Comparison of ENCODE assay signal across 39 cellular contexts in the genomic region with DNA sequence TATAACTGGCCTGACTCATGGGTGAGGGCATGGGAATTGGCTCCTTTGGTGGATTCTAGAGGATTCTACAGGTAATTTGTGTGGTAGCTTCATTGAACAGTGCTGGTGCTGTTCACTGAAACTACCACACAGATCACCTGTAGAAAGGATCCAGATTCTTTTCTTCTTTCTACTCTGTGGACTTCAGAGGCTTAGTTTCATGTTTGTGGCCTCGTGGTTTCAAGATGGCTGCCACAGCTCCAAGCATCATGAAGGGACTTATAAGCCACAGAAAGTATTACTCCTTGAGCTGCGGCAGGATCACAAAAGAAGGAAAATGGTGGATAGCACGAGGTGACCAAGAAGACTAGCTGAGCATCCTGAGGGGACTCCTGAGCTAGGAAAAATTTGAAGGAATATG.
"Had no signal": no experiment of that assay in that cellular context is flagged by ENCODE, and none has a peak within 500 bp of the region (broad histone marks: within the 10 kb centered on the region; RNA-seq: fewer than 3 reads in every experiment).

No MANE protein-coding gene starts in this region.

- H3K27me3 Mint-ChIP-seq: activated naive CD4-positive, alpha-beta T cell treated with anti-CD3 and anti-CD28 coated beads, Interleukin-2, amount 10 ng/mL, durations not matched to agents 7 days and 5 days; activated naive CD8-positive, alpha-beta T cell treated with anti-CD3 and anti-CD28 coated beads for 36 hours; activated naive CD8-positive, alpha-beta T cell treated with anti-CD3 and anti-CD28 coated beads, Interleukin-2, amount 10 ng/mL, durations not matched to agents 7 days and 5 days; activated T-cell treated with anti-CD3 and anti-CD28 coated beads, Interleukin-2, amount 50 U/mL, for 24 hours had no signal

- H3K4me1 Mint-ChIP-seq: activated naive CD4-positive, alpha-beta T cell treated with anti-CD3 and anti-CD28 coated beads, Interleukin-2, amount 10 ng/mL, durations not matched to agents 7 days and 5 days; activated naive CD4-positive, alpha-beta T cell treated with anti-CD3 and anti-CD28 coated beads, Interleukin-2, amount 50 U/mL, for 24 hours; activated naive CD8-positive, alpha-beta T cell treated with anti-CD3 and anti-CD28 coated beads for 36 hours; activated naive CD8-positive, alpha-beta T cell treated with anti-CD3 and anti-CD28 coated beads, Interleukin-2, amount 10 ng/mL, durations not matched to agents 7 days and 5 days; activated naive CD8-positive, alpha-beta T cell treated with anti-CD3 and anti-CD28 coated beads, Interleukin-2, amount 50 U/mL, for 24 hours; activated T-helper 17 cell treated with anti-CD3 and anti-CD28 coated beads, Interleukin-2, amount 50 U/mL, for 72 hours; brain; central memory CD8-positive, alpha-beta T cell had no signal

- H3K27ac Mint-ChIP-seq: activated naive CD4-positive, alpha-beta T cell treated with anti-CD3 and anti-CD28 coated beads for 36 hours; activated naive CD4-positive, alpha-beta T cell treated with anti-CD3 and anti-CD28 coated beads, Interleukin-2, amount 10 ng/mL, durations not matched to agents 7 days and 5 days; activated naive CD4-positive, alpha-beta T cell treated with anti-CD3 and anti-CD28 coated beads, Interleukin-2, amount 50 U/mL, for 24 hours; activated naive CD4-positive, alpha-beta T cell treated with anti-CD3 and anti-CD28 coated beads, Interleukin-2, amount 50 U/mL, for 72 hours; activated naive CD8-positive, alpha-beta T cell; activated naive CD8-positive, alpha-beta T cell treated with anti-CD3 and anti-CD28 coated beads for 36 hours; activated naive CD8-positive, alpha-beta T cell treated with anti-CD3 and anti-CD28 coated beads, Interleukin-2, amount 10 ng/mL, durations not matched to agents 7 days and 5 days; activated naive CD8-positive, alpha-beta T cell treated with anti-CD3 and anti-CD28 coated beads, Interleukin-2, amount 50 U/mL, for 24 hours; activated T-cell treated with anti-CD3 and anti-CD28 coated beads, Interleukin-2, amount 50 U/mL, for 24 hours; activated T-helper 1 cell treated with anti-CD3 and anti-CD28 coated beads, Interleukin-12 subunit alpha, Interleukin-12 subunit beta, Interleukin-2, Interleukin-4 antibody, amounts not matched to agents 30 ng/mL and 10 ng/mL and 1 ng/mL, durations not matched to agents 14 hours and 24 hours and 36 hours; activated T-helper 17 cell treated with anti-CD3 and anti-CD28 coated beads, Interleukin-2, amount 50 U/mL, for 72 hours; activated T-helper 2 cell treated with anti-CD3 and anti-CD28 coated beads, Interferon-gamma antibody, Interleukin-2, Interleukin-4, amounts not matched to agents 10 μg/mL and 5 μg/mL and 100 μg/mL, durations not matched to agents 14 hours and 24 hours and 36 hours; brain had no signal

- H3K36me3 ChIP-seq: adrenal gland, ascending aorta, brain microvascular endothelial cell, breast epithelium, cardiac muscle cell had no signal

- ATAC-seq: activated naive CD4-positive, alpha-beta T cell treated with anti-CD3 and anti-CD28 coated beads, Interleukin-2, amount 50 U/mL, for 72 hours; activated naive CD8-positive, alpha-beta T cell treated with anti-CD3 and anti-CD28 coated beads, Interleukin-2, amount 50 U/mL, for 24 hours; activated T-cell treated with anti-CD3 and anti-CD28 coated beads, Interleukin-2, amount 50 U/mL, for 4 hours; activated T-helper 17 cell treated with anti-CD3 and anti-CD28 coated beads, Interleukin-2, amount 50 U/mL, for 72 hours; body of pancreas had no signal

- H3K9me3 Mint-ChIP-seq: activated naive CD4-positive, alpha-beta T cell treated with anti-CD3 and anti-CD28 coated beads, Interleukin-2, amount 10 ng/mL, durations not matched to agents 7 days and 5 days; activated naive CD8-positive, alpha-beta T cell treated with anti-CD3 and anti-CD28 coated beads, Interleukin-2, amount 10 ng/mL, durations not matched to agents 7 days and 5 days; activated T-cell treated with anti-CD3 and anti-CD28 coated beads, Interleukin-2, amount 50 U/mL, for 24 hours; activated T-helper 1 cell treated with anti-CD3 and anti-CD28 coated beads, Interleukin-12 subunit alpha, Interleukin-12 subunit beta, Interleukin-2, Interleukin-4 antibody, amounts not matched to agents 30 ng/mL and 10 ng/mL and 1 ng/mL, durations not matched to agents 14 hours and 24 hours and 36 hours had no signal

- FAIRE-seq: astrocyte, bronchial epithelial cell had no signal

- DNase-seq: activated effector memory CD4-positive, alpha-beta T cell treated with anti-CD3 and anti-CD28 coated beads, Interleukin-2, amount 50 U/mL, for 16 hours; activated effector memory CD4-positive, alpha-beta T cell treated with Interleukin-2 at 50 U/mL for 16 hours; activated gamma-delta T cell; activated gamma-delta T cell treated with Interleukin-2 at 50 U/mL for 16 hours; activated naive CD4-positive, alpha-beta T cell; activated naive CD4-positive, alpha-beta T cell treated with anti-CD3 and anti-CD28 coated beads for 36 hours; activated naive CD4-positive, alpha-beta T cell treated with anti-CD3 and anti-CD28 coated beads, Interleukin-2, amount 10 ng/mL, durations not matched to agents 7 days and 5 days; activated naive CD4-positive, alpha-beta T cell treated with anti-CD3 and anti-CD28 coated beads, Interleukin-2, amount 50 U/mL, for 16 hours; activated naive CD4-positive, alpha-beta T cell treated with Interleukin-2 at 50 U/mL for 16 hours; activated naive CD8-positive, alpha-beta T cell treated with anti-CD3 and anti-CD28 coated beads for 36 hours; activated naive CD8-positive, alpha-beta T cell treated with anti-CD3 and anti-CD28 coated beads, Interleukin-2, amount 10 ng/mL, durations not matched to agents 7 days and 5 days; activated naive CD8-positive, alpha-beta T cell treated with anti-CD3 and anti-CD28 coated beads, Interleukin-2, amount 50 U/mL, for 24 hours; activated T-cell treated with anti-CD3 and anti-CD28 coated beads, Interleukin-2, amount 50 U/mL, for 1 hour; activated T-cell treated with anti-CD3 and anti-CD28 coated beads, Interleukin-2, amount 50 U/mL, for 24 hours; activated T-cell treated with anti-CD3 and anti-CD28 coated beads, Interleukin-2, amount 50 U/mL, for 4 hours; activated T-cell treated with anti-CD3 and anti-CD28 coated beads, Interleukin-2, amount 50 U/mL, for 48 hours; adrenal gland; amniotic stem cell; amygdala; anterior cingulate cortex; aorta; body of pancreas; brain microvascular endothelial cell; caudate nucleus; central memory CD4-positive, alpha-beta T cell; cerebellar nuclear complex had no signal

- H3K27me3 ChIP-seq: adrenal gland, ascending aorta, body of pancreas, brain microvascular endothelial cell, breast epithelium, cardiac muscle cell had no signal

- H3K27ac ChIP-seq: adrenal gland, ascending aorta, body of pancreas, brain microvascular endothelial cell, breast epithelium, cardiac muscle cell had no signal

- H3K4me3 Mint-ChIP-seq: activated naive CD4-positive, alpha-beta T cell treated with anti-CD3 and anti-CD28 coated beads for 36 hours; activated naive CD4-positive, alpha-beta T cell treated with anti-CD3 and anti-CD28 coated beads, Interleukin-2, amount 10 ng/mL, durations not matched to agents 7 days and 5 days; activated naive CD4-positive, alpha-beta T cell treated with anti-CD3 and anti-CD28 coated beads, Interleukin-2, amount 50 U/mL, for 24 hours; activated naive CD8-positive, alpha-beta T cell; activated naive CD8-positive, alpha-beta T cell treated with anti-CD3 and anti-CD28 coated beads for 36 hours; activated naive CD8-positive, alpha-beta T cell treated with anti-CD3 and anti-CD28 coated beads, Interleukin-2, amount 10 ng/mL, durations not matched to agents 7 days and 5 days; activated naive CD8-positive, alpha-beta T cell treated with anti-CD3 and anti-CD28 coated beads, Interleukin-2, amount 50 U/mL, for 24 hours; activated T-cell treated with anti-CD3 and anti-CD28 coated beads, Interleukin-2, amount 50 U/mL, for 24 hours; activated T-cell treated with anti-CD3 and anti-CD28 coated beads, Interleukin-2, amount 50 U/mL, for 4 hours; activated T-helper 1 cell treated with anti-CD3 and anti-CD28 coated beads, Interleukin-12 subunit alpha, Interleukin-12 subunit beta, Interleukin-2, Interleukin-4 antibody, amounts not matched to agents 30 ng/mL and 10 ng/mL and 1 ng/mL, durations not matched to agents 14 hours and 24 hours and 36 hours; activated T-helper 17 cell treated with anti-CD3 and anti-CD28 coated beads, Interleukin-2, amount 50 U/mL, for 72 hours; brain; central memory CD8-positive, alpha-beta T cell had no signal

- H3K9me3 ChIP-seq: adrenal gland, ascending aorta, body of pancreas, breast epithelium had no signal

- H3K4me3 ChIP-seq: adrenal gland, ascending aorta, body of pancreas, breast epithelium, cardiac muscle cell had no signal

- H3K36me3 Mint-ChIP-seq: activated naive CD4-positive, alpha-beta T cell treated with anti-CD3 and anti-CD28 coated beads, Interleukin-2, amount 10 ng/mL, durations not matched to agents 7 days and 5 days; activated naive CD8-positive, alpha-beta T cell; activated naive CD8-positive, alpha-beta T cell treated with anti-CD3 and anti-CD28 coated beads, Interleukin-2, amount 10 ng/mL, durations not matched to agents 7 days and 5 days; brain had no signal

- H3K4me1 ChIP-seq: adrenal gland, body of pancreas, breast epithelium had no signal
